ENCODE assay signal across 9 cellular contexts in the genomic region with DNA sequence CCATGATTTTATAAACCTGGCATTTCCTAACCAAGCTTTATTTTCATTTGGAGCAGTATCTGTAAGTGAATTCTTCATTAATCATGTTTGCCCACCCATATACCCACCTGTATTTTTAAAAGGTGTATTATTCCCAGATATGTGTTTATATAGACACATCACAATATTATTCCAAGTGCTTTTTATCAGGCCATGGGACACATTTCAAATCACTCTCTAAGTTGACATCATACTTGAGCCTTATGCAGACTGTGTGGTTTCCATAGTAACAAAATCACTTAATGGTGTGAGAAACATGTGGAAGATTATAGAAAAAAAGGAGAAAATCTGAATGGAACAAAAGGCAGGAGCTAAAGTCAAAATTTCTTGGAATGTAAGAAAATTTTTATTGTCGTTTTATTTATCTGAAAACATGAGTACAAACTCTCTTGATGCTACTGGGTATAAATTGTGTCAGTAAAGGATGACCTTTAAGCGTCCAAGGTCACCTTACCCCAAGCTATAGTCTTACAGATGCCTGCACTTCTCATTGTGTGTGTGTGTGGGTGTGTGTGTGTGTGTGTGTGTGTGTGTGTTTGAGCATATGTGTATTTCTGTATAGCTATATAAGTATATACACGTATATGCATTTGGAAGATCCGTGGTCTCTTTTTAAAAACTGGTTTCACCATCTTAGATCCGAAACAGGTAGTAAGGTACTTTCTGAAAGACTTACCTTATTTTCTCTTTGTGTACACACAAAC.
DNase-seq lines count a peak whose midpoint lies in the region; ATAC-seq and TF ChIP-seq lines count a peak whose summit lies in the region.
"Had no signal": no experiment of that assay in that cellular context is flagged by ENCODE, and none has a peak within 500 bp of the region (broad histone marks: within the 10 kb centered on the region; RNA-seq: fewer than 3 reads in every experiment).

No MANE protein-coding gene starts in this region.

- H2BK5ac ChIP-seq in mesenchymal stem cell (ENCODE audit: low read depth, low read length, poor library complexity, severe bottlenecking), result no peak overlapping the region

- DNase-seq in stimulated activated naive CD8-positive, alpha-beta T cell treated with anti-CD3 and anti-CD28 coated beads, Interleukin-15, Interleukin-2, amounts not matched to agents 100 U/mL and 50 U/mL, for 24 hours, result no peak
- DNase-seq in astrocyte of the spinal cord (ENCODE audit: low read depth, low spot score) (peak; percentile 82), mesenchymal stem cell (peak; percentile 83), NCI-H1092 treated with DMSO at 0.1 percent for 48 hours (lab: John Stamatoyannopoulos, UW) (no peak), caudate nucleus (lab: John Stamatoyannopoulos, UW) (no peak), SK-N-DZ (ENCODE audit: low spot score) (no peak)
- DNase-seq: DND-41 had no signal

- no peak overlapping the region for H3K23ac ChIP-seq in mesenchymal stem cell (ENCODE audit: low read length in 2 of 2)

- H3K27ac ChIP-seq in mesenchymal stem cell (ENCODE audit: low read length, poor library complexity, severe bottlenecking) (peak overlapping the region; percentile 83), caudate nucleus (ENCODE audit: low read depth, low read length) (no peak overlapping the region)

- no peaks in the 10 kb centered on the region for H3K4me1 ChIP-seq in mesenchymal stem cell (ENCODE audit: control insufficient read depth, insufficient read depth, low read depth, low read length)

- peaks cover 77% of the 10 kb centered on the region for H3K4me1 Mint-ChIP-seq in stimulated activated naive CD8-positive, alpha-beta T cell treated with anti-CD3 and anti-CD28 coated beads, Interleukin-15, Interleukin-2, amounts not matched to agents 100 ng/mL and 50 ng/mL, for 24 hours (ENCODE audit: low read depth)

- H2AFZ ChIP-seq in mesenchymal stem cell (ENCODE audit: low read depth, low read length), result no peak overlapping the region

- peak overlapping the region; percentile 79 for H2BK15ac ChIP-seq in mesenchymal stem cell (ENCODE audit: low read depth, poor library complexity, severe bottlenecking)

- WGBS in mesenchymal stem cell, result 77% methylated on average over 2 of the region's 5 CpGs

- H2BK12ac ChIP-seq in mesenchymal stem cell (ENCODE audit: low read length in 2 of 2), result no peak overlapping the region

- no peak overlapping the region for H3K4ac ChIP-seq in mesenchymal stem cell (ENCODE audit: low read depth in 1 of 2, low read length in 2 of 2)

- H3K18ac ChIP-seq in mesenchymal stem cell (ENCODE audit: low read depth in 1 of 2, low read length in 2 of 2), result no peak overlapping the region

- H3K27me3 ChIP-seq in mesenchymal stem cell (ENCODE audit: control insufficient read depth in 1 of 2, insufficient read depth in 1 of 2, low read length in 2 of 2), result no peaks in the 10 kb centered on the region

- H3K4me2 ChIP-seq in mesenchymal stem cell (ENCODE audit: low read length, poor library complexity, severe bottlenecking), result no peak overlapping the region

- H4K8ac ChIP-seq in mesenchymal stem cell (ENCODE audit: low read length), result no peak overlapping the region

- H4K91ac ChIP-seq in mesenchymal stem cell (ENCODE audit: low read length), result no peak overlapping the region

- H2BK120ac ChIP-seq in mesenchymal stem cell (ENCODE audit: low read depth, low read length), result no peak overlapping the region

- in situ Hi-C loops in astrocyte of the spinal cord (cut with HindIII; ENCODE audit: low sequenced_read_pairs), result no loop called here

- peak overlapping the region; percentile 88 for H3K9ac ChIP-seq in mesenchymal stem cell (ENCODE audit: low read length)

- peak overlapping the region; percentile 44 for H3K4me3 Mint-ChIP-seq in stimulated activated naive CD8-positive, alpha-beta T cell treated with anti-CD3 and anti-CD28 coated beads, Interleukin-15, Interleukin-2, amounts not matched to agents 100 ng/mL and 50 ng/mL, for 24 hours

- no peak overlapping the region for H2AK5ac ChIP-seq in mesenchymal stem cell (ENCODE audit: low read length, severe bottlenecking)

- H3K14ac ChIP-seq in mesenchymal stem cell (ENCODE audit: low read length in 2 of 2), result no peak overlapping the region

- no peaks in the 10 kb centered on the region for H3K36me3 Mint-ChIP-seq in stimulated activated naive CD8-positive, alpha-beta T cell treated with anti-CD3 and anti-CD28 coated beads, Interleukin-15, Interleukin-2, amounts not matched to agents 100 ng/mL and 50 ng/mL, for 24 hours (ENCODE audit: low read depth)

- no peaks in the 10 kb centered on the region for H3K79me1 ChIP-seq in mesenchymal stem cell (replicated peaks; ENCODE audit: low read length, poor library complexity, severe bottlenecking)

- H3K4me3 ChIP-seq in astrocyte of the spinal cord (ENCODE audit: low read depth, low read length), result no peak overlapping the region
- peak overlapping the region in 1 of 2 experiments; percentile 54 for H3K4me3 ChIP-seq in mesenchymal stem cell (ENCODE audit: insufficient read depth in 1 of 2, low read depth in 1 of 2, low read length in 2 of 2)

- no peaks in the 10 kb centered on the region for H3K36me3 ChIP-seq in mesenchymal stem cell (ENCODE audit: control insufficient read depth in 1 of 2, insufficient read depth in 2 of 2, low read depth in 1 of 2, low read length in 2 of 2)

- H3K27me3 Mint-ChIP-seq in stimulated activated naive CD8-positive, alpha-beta T cell treated with anti-CD3 and anti-CD28 coated beads, Interleukin-15, Interleukin-2, amounts not matched to agents 100 ng/mL and 50 ng/mL, for 24 hours, result peaks cover 3% of the 10 kb centered on the region

- peak overlapping the region; percentile 87 for H3K27ac Mint-ChIP-seq in stimulated activated naive CD8-positive, alpha-beta T cell treated with anti-CD3 and anti-CD28 coated beads, Interleukin-15, Interleukin-2, amounts not matched to agents 100 ng/mL and 50 ng/mL, for 24 hours

- H3K9me3 ChIP-seq in mesenchymal stem cell (ENCODE audit: control insufficient read depth, low read length), result no peaks in the 10 kb centered on the region

- peaks cover 3% of the 10 kb centered on the region for H3K9me3 Mint-ChIP-seq in stimulated activated naive CD8-positive, alpha-beta T cell treated with anti-CD3 and anti-CD28 coated beads, Interleukin-15, Interleukin-2, amounts not matched to agents 100 ng/mL and 50 ng/mL, for 24 hours

- no peak for TF ChIP-seq CTCF in astrocyte of the spinal cord (IDR thresholded peaks at IDR 0.05; ENCODE audit: low read depth, low read length)

- ATAC-seq in stimulated activated naive CD8-positive, alpha-beta T cell treated with anti-CD3 and anti-CD28 coated beads, Interleukin-15, Interleukin-2, amounts not matched to agents 100 U/mL and 50 U/mL, for 24 hours, result no peak
- ATAC-seq in HG03175 (IDR thresholded peaks at IDR 0.05; ENCODE audit: unreplicated experiment), result no peak

Comparison
In these comparisons a context has a peak if more than half of its experiments do, and no peak if none do; other contexts are left out.
1. DNase-seq: peak in astrocyte of the spinal cord (single experiment) and mesenchymal stem cell (single experiment); none in stimulated activated naive CD8-positive, alpha-beta T cell treated with anti-CD3 and anti-CD28 coated beads, Interleukin-15, Interleukin-2, amounts not matched to agents 100 U/mL and 50 U/mL, for 24 hours (single experiment), NCI-H1092 treated with DMSO at 0.1 percent for 48 hours (single experiment), caudate nucleus (0 of 61) and SK-N-DZ (single experiment).